Comparison of ENCODE assay signal across 12 cellular contexts in genomic region chr4:169252339-169253086, GRCh38. TPM values are rescaled to one million over a fixed set of nuclear protein-coding genes. Genes with fewer than 3 reads are reported as not detected.
DNase-seq lines count a peak whose midpoint lies in the region; ATAC-seq, FAIRE-seq and TF ChIP-seq lines count a peak whose summit lies in the region.
"Had no signal": no experiment of that assay in that cellular context is flagged by ENCODE, and none has a peak within 500 bp of the region (broad histone marks: within the 10 kb centered on the region; RNA-seq: fewer than 3 reads in every experiment).

No MANE protein-coding gene starts in this region.

- H3K9ac ChIP-seq in iPS-20b (ENCODE audit: low read depth, low read length) = peak overlapping the region; percentile 52; the same call in 1 of the 2 replicates

- no TSS peak for BruUV-seq in Caco-2 (replicated peaks; lab: Mats Ljungman, UMichigan)

- FAIRE-seq in RCC 7860 (lab: Jason Lieb, UNC) = peak; percentile 16

- peak overlapping the region; percentile 70 for H3K4me3 Mint-ChIP-seq in Caco-2 (ENCODE audit: unreplicated experiment)
- H3K4me3 Mint-ChIP-seq: CD4-positive, CD25-positive, alpha-beta regulatory T cell; effector memory CD8-positive, alpha-beta T cell; IgD-negative memory B cell had no signal

- H3K27me3 ChIP-seq in Caco-2 (replicated peaks; ENCODE audit: control insufficient read depth, insufficient read depth, low read length) (no peaks in the 10 kb centered on the region), iPS-20b (ENCODE audit: insufficient read depth, low read length) (no peaks in the 10 kb centered on the region)

- intact Hi-C loops in Caco-2 (cut with micrococcal nuclease; ENCODE audit: unreplicated experiment) = no loop called here

- ATAC-seq in esophagus mucosa (no peak), GM18867 (IDR thresholded peaks at IDR 0.05; ENCODE audit: unreplicated experiment) (no peak)
- ATAC-seq: effector memory CD8-positive, alpha-beta T cell had no signal

- H3K36me3 Mint-ChIP-seq in Caco-2 (ENCODE audit: insufficient read depth, unreplicated experiment) = peaks cover 6% of the 10 kb centered on the region
- H3K36me3 Mint-ChIP-seq: CD4-positive, CD25-positive, alpha-beta regulatory T cell had no signal

- H3K4me3 ChIP-seq in Caco-2 (ENCODE audit: low read depth, low read length) (no peak overlapping the region), iPS-20b (ENCODE audit: low read length) (no peak overlapping the region)

- TF ChIP-seq CTCF in Caco-2 (IDR thresholded peaks at IDR 0.05; ENCODE audit: insufficient read depth in 1 of 2, low read depth in 1 of 2, low read length in 1 of 2, severe bottlenecking in 1 of 2, unreplicated experiment in 1 of 2) = no peak

- H3K27ac Mint-ChIP-seq in Caco-2 (ENCODE audit: unreplicated experiment) = peak overlapping the region; percentile 98
- H3K27ac Mint-ChIP-seq: CD4-positive, CD25-positive, alpha-beta regulatory T cell; effector memory CD8-positive, alpha-beta T cell; IgD-negative memory B cell had no signal

- POLR2A ChIA-PET in Caco-2 (lab: Charles Lee) = interaction anchor here (0.6 kb wide), 1 partner anchor 229 kb away, joined by 3 read pairs; no protein-coding TSS in a partner anchor

- no peaks in the 10 kb centered on the region for H3K36me3 ChIP-seq in Caco-2 (ENCODE audit: control insufficient read depth, insufficient read depth, low read length)
- no peaks in the 10 kb centered on the region for H3K36me3 ChIP-seq in iPS-20b (ENCODE audit: insufficient read depth, low read depth, low read length)

- no peaks in the 10 kb centered on the region for H3K27me3 Mint-ChIP-seq in Caco-2 (ENCODE audit: insufficient read depth, unreplicated experiment)
- H3K27me3 Mint-ChIP-seq: IgD-negative memory B cell had no signal

- peaks cover 84% of the 10 kb centered on the region for H3K4me1 ChIP-seq in Caco-2
- peaks cover 42% of the 10 kb centered on the region for H3K4me1 ChIP-seq in iPS-20b (ENCODE audit: insufficient read depth, low read length)

- H3K27ac ChIP-seq in iPS-20b (ENCODE audit: low read length) = peak overlapping the region; percentile 3

- no peaks in the 10 kb centered on the region for H3K9me3 Mint-ChIP-seq in Caco-2 (ENCODE audit: unreplicated experiment)
- H3K9me3 Mint-ChIP-seq: effector memory CD8-positive, alpha-beta T cell; IgD-negative memory B cell had no signal

- H3K9me3 ChIP-seq in Caco-2 (no peaks in the 10 kb centered on the region), iPS-20b (ENCODE audit: insufficient read depth, low read depth, low read length) (no peaks in the 10 kb centered on the region)

- CTCF ChIA-PET in Caco-2 (lab: Charles Lee) = no interaction called here

- DNase-seq in Caco-2 (no peak), HCEC 1CT (peak; percentile 47), RCC 7860 (ENCODE audit: low spot score) (no peak), NCI-H1417 (lab: John Stamatoyannopoulos, UW) (no peak), HuH-7.5 (ENCODE audit: low spot score) (no peak)
- DNase-seq: CD4-positive, CD25-positive, alpha-beta regulatory T cell; effector memory CD8-positive, alpha-beta T cell; SHP77 had no signal

- peaks cover 68% of the 10 kb centered on the region for H3K4me1 Mint-ChIP-seq in Caco-2 (ENCODE audit: low read depth, unreplicated experiment)
- H3K4me1 Mint-ChIP-seq: CD4-positive, CD25-positive, alpha-beta regulatory T cell had no signal

RNA-seq across cellular contexts. Expression of gene SH3RF1, which starts 18.2 kb away (rescaled TPM):
- total RNA-seq in Caco-2 (2022) (25.1 and 28.1 TPM in 2 replicates), esophagus mucosa (5.4 TPM)
